16 cellular contexts compared by ENCODE assay signal in genomic region chr10:123552760-123553554, GRCh38.
DNase-seq lines count a peak whose midpoint lies in the region; ATAC-seq and TF ChIP-seq lines count a peak whose summit lies in the region.
"Had no signal": no experiment of that assay in that cellular context is flagged by ENCODE, and none has a peak within 500 bp of the region (broad histone marks: within the 10 kb centered on the region; RNA-seq: fewer than 3 reads in every experiment).

No MANE protein-coding gene starts in this region.

- CTCF ChIA-PET in naive thymus-derived CD4-positive, alpha-beta T cell (lab: Charles Lee) = no interaction called here

- H3K4ac ChIP-seq in neuronal stem cell (ENCODE audit: low read length) = no peak overlapping the region

- H2BK15ac ChIP-seq in neuronal stem cell (ENCODE audit: low read length) = peak overlapping the region; percentile 44

- peaks cover 0 to 10% of the 10 kb centered on the region in 2 donors for H3K4me1 ChIP-seq in neuronal stem cell (ENCODE audit: control insufficient read depth in 2 of 2, insufficient read depth in 1 of 2, low read depth in 1 of 2, low read length in 2 of 2)
- H3K4me1 ChIP-seq in naive thymus-derived CD4-positive, alpha-beta T cell (ENCODE audit: control insufficient read depth in 2 of 2, insufficient read depth in 2 of 2, low read length in 2 of 2) = no peaks in the 10 kb centered on the region
- no peaks in the 10 kb centered on the region for H3K4me1 ChIP-seq in esophagus squamous epithelium
- H3K4me1 ChIP-seq in transverse colon = no peaks in the 10 kb centered on the region

- no peak overlapping the region for H3K4me3 Mint-ChIP-seq in naive thymus-derived CD4-positive, alpha-beta T cell
- H3K4me3 Mint-ChIP-seq: activated T-cell treated with anti-CD3 and anti-CD28 coated beads, Interleukin-2, amount 50 U/mL, for 24 hours; IgD-negative memory B cell had no signal

- no peak for TF ChIP-seq EP300 in transverse colon (IDR thresholded peaks at IDR 0.05; ENCODE audit: low read depth)

- no peak overlapping the region for H3K27ac Mint-ChIP-seq in naive thymus-derived CD4-positive, alpha-beta T cell
- H3K27ac Mint-ChIP-seq: activated T-cell treated with anti-CD3 and anti-CD28 coated beads, Interleukin-2, amount 50 U/mL, for 24 hours; IgD-negative memory B cell had no signal

- H3K27me3 ChIP-seq in neuronal stem cell (ENCODE audit: control insufficient read depth in 3 of 3, insufficient read depth in 3 of 3, low read depth in 1 of 3, low read length in 3 of 3) = no peaks in the 10 kb centered on the region
- no peaks in the 10 kb centered on the region for H3K27me3 ChIP-seq in naive thymus-derived CD4-positive, alpha-beta T cell (ENCODE audit: control insufficient read depth in 2 of 2, insufficient read depth in 2 of 2, low read length in 2 of 2)
- H3K27me3 ChIP-seq in esophagus squamous epithelium = peaks cover 0 to 86% (median 0%) of the 10 kb centered on the region in 4 donors
- H3K27me3 ChIP-seq in transverse colon = peaks cover 9% of the 10 kb centered on the region

- H3K4me2 ChIP-seq in neuronal stem cell (ENCODE audit: insufficient read depth, low read length, poor library complexity, severe bottlenecking) = no peak overlapping the region

- H2AK5ac ChIP-seq in neuronal stem cell (ENCODE audit: low read depth, low read length) = peak overlapping the region; percentile 40

- peak overlapping the region; percentile 40 for H3K14ac ChIP-seq in neuronal stem cell (ENCODE audit: low read length)

- WGBS in neuronal stem cell (ENCODE audit: extremely low coverage in 2 of 2, insufficient read length in 2 of 2, insufficient replicate concordance in 1 of 2), 2 donors = no CpG with 5 or more reads among the region's 11 CpGs
- 53 to 77% methylated on average over 5 to 7 of the region's 11 CpGs for WGBS in esophagus squamous epithelium, 2 donors
- whole genome bisulfite sequencing in transverse colon (ENCODE audit: low coverage in 1 of 2), 2 donors = 73% methylated on average over 10 of the region's 11 CpGs; no CpG with 5 or more reads in 1 of the 2 donors

- peaks cover 0 to 2% (median 0%) of the 10 kb centered on the region in 11 donors for H3K9me3 Mint-ChIP-seq in naive thymus-derived CD4-positive, alpha-beta T cell
- H3K9me3 Mint-ChIP-seq: activated T-cell treated with anti-CD3 and anti-CD28 coated beads, Interleukin-2, amount 50 U/mL, for 24 hours; IgD-negative memory B cell had no signal

- no peaks in the 10 kb centered on the region for H3K36me3 Mint-ChIP-seq in naive thymus-derived CD4-positive, alpha-beta T cell

- no peak overlapping the region for H4K91ac ChIP-seq in neuronal stem cell (ENCODE audit: low read depth, low read length, poor library complexity)

- peaks cover 0 to 17% (median 9%) of the 10 kb centered on the region in 5 donors for H3K27me3 Mint-ChIP-seq in naive thymus-derived CD4-positive, alpha-beta T cell

- H3K4me1 Mint-ChIP-seq in naive thymus-derived CD4-positive, alpha-beta T cell = no peaks in the 10 kb centered on the region
- H3K4me1 Mint-ChIP-seq: IgD-negative memory B cell had no signal

- no peak for DNase-seq in neuronal stem cell (ENCODE audit: low spot score)
- no peak for DNase-seq in naive thymus-derived CD4-positive, alpha-beta T cell
- DNase-seq in activated T-cell treated with anti-CD3 and anti-CD28 coated beads for 4 hours = no peak
- no peak for DNase-seq in esophagus squamous epithelium (lab: John Stamatoyannopoulos, UW)
- no peak for DNase-seq in transverse colon
- DNase-seq: activated CD4-positive, alpha-beta T cell treated with anti-CD3 and anti-CD28 coated beads for 1 hour; activated T-cell treated with anti-CD3 and anti-CD28 coated beads, Interleukin-2, amount 50 U/mL, for 24 hours; caudate nucleus; COR-L47; NCI-H1105; NCI-H446 had no signal

- H3K4me3 ChIP-seq in neuronal stem cell (ENCODE audit: low read length in 2 of 2) = no peak overlapping the region
- H3K4me3 ChIP-seq in naive thymus-derived CD4-positive, alpha-beta T cell (ENCODE audit: low read length) = no peak overlapping the region
- no peak overlapping the region for H3K4me3 ChIP-seq in esophagus squamous epithelium
- H3K4me3 ChIP-seq in transverse colon = no peak overlapping the region
- H3K4me3 ChIP-seq: skin epidermis had no signal

- no peak overlapping the region for H2BK120ac ChIP-seq in neuronal stem cell (ENCODE audit: low read depth, low read length)

- TF ChIP-seq CTCF in esophagus squamous epithelium (IDR thresholded peaks at IDR 0.05) (no peak), transverse colon (IDR thresholded peaks at IDR 0.05) (no peak)

- intact Hi-C loops in naive thymus-derived CD4-positive, alpha-beta T cell (cut with micrococcal nuclease) = no loop called here
- intact Hi-C loops in esophagus squamous epithelium (cut with DNase I) (loop anchor here (10.0 kb wide), 1 partner anchor 508 kb away; no protein-coding TSS in a partner anchor), transverse colon (cut with DNase I; ENCODE audit: low total_unique reads) (no loop called here)

- TF ChIP-seq POLR2A in esophagus squamous epithelium (IDR thresholded peaks at IDR 0.05) (no peak), transverse colon (IDR thresholded peaks at IDR 0.05) (no peak)

- ATAC-seq in GM18867 (IDR thresholded peaks at IDR 0.05; ENCODE audit: unreplicated experiment) = peak; percentile 46
- peak; percentile 55 for ATAC-seq in GM21576 (IDR thresholded peaks at IDR 0.05; ENCODE audit: unreplicated experiment)
- ATAC-seq in HG03108 (IDR thresholded peaks at IDR 0.05; ENCODE audit: unreplicated experiment) = peak; percentile 53
- no peak for ATAC-seq in naive thymus-derived CD4-positive, alpha-beta T cell

- no peak overlapping the region for H4K8ac ChIP-seq in neuronal stem cell (ENCODE audit: low read depth, low read length)

- H3K36me3 ChIP-seq in neuronal stem cell (replicated peaks in 1 of 2; ENCODE audit: control insufficient read depth in 2 of 2, insufficient read depth in 2 of 2, low read length in 2 of 2) = no peaks in the 10 kb centered on the region
- no peaks in the 10 kb centered on the region for H3K36me3 ChIP-seq in naive thymus-derived CD4-positive, alpha-beta T cell (ENCODE audit: control insufficient read depth in 2 of 3, insufficient read depth in 3 of 3, low read length in 3 of 3)
- no peaks in the 10 kb centered on the region for H3K36me3 ChIP-seq in esophagus squamous epithelium
- no peaks in the 10 kb centered on the region for H3K36me3 ChIP-seq in transverse colon

- H2BK5ac ChIP-seq in neuronal stem cell (ENCODE audit: low read length) = no peak overlapping the region

- no peak overlapping the region for H3K9ac ChIP-seq in neuronal stem cell (ENCODE audit: low read depth, low read length, poor library complexity)

- in situ Hi-C loops in transverse colon (cut with MboI; ENCODE audit: low pct_ligation_motif_present in 1 of 4, low pct_unique_long_range_greater_than_20kb in 1 of 4, low sequenced_read_pairs in 3 of 4) = loop anchor here in 3 of 4 donors (10.0 to 25.0 kb wide), 3 partner anchors 416 to 516 kb away; partner anchors contain the start of genes HMX2 (in 1 of the 3) and HMX3 (in 1 of the 3)

- H3K23ac ChIP-seq in neuronal stem cell (ENCODE audit: low read depth, low read length, poor library complexity) = peak overlapping the region; percentile 49

- H2BK12ac ChIP-seq in neuronal stem cell (ENCODE audit: low read length) = no peak overlapping the region

- H2AFZ ChIP-seq in neuronal stem cell (ENCODE audit: low read length) = no peak overlapping the region

- H3K9me3 ChIP-seq in neuronal stem cell (replicated peaks in 1 of 2; ENCODE audit: control insufficient read depth in 2 of 2, insufficient read depth in 1 of 2, low read depth in 1 of 2, low read length in 2 of 2) (no peaks in the 10 kb centered on the region), esophagus squamous epithelium (no peaks in the 10 kb centered on the region), transverse colon (no peaks in the 10 kb centered on the region)
- no peaks in the 10 kb centered on the region for H3K9me3 ChIP-seq in naive thymus-derived CD4-positive, alpha-beta T cell (ENCODE audit: control insufficient read depth in 2 of 3, low read length in 3 of 3)

- no peak overlapping the region for H3K27ac ChIP-seq in neuronal stem cell (replicated peaks; ENCODE audit: low read length)
- no peak overlapping the region for H3K27ac ChIP-seq in naive thymus-derived CD4-positive, alpha-beta T cell (ENCODE audit: low read depth, low read length)
- no peak overlapping the region for H3K27ac ChIP-seq in esophagus squamous epithelium
- no peak overlapping the region for H3K27ac ChIP-seq in transverse colon
- H3K27ac ChIP-seq: skin epidermis had no signal

- peak overlapping the region; percentile 19 for H3K18ac ChIP-seq in neuronal stem cell (ENCODE audit: low read length)

- no peaks in the 10 kb centered on the region for H3K79me1 ChIP-seq in neuronal stem cell (ENCODE audit: low read depth, low read length)

- POLR2A ChIA-PET in naive thymus-derived CD4-positive, alpha-beta T cell (lab: Charles Lee) = no interaction called here
